In the genomic region with DNA sequence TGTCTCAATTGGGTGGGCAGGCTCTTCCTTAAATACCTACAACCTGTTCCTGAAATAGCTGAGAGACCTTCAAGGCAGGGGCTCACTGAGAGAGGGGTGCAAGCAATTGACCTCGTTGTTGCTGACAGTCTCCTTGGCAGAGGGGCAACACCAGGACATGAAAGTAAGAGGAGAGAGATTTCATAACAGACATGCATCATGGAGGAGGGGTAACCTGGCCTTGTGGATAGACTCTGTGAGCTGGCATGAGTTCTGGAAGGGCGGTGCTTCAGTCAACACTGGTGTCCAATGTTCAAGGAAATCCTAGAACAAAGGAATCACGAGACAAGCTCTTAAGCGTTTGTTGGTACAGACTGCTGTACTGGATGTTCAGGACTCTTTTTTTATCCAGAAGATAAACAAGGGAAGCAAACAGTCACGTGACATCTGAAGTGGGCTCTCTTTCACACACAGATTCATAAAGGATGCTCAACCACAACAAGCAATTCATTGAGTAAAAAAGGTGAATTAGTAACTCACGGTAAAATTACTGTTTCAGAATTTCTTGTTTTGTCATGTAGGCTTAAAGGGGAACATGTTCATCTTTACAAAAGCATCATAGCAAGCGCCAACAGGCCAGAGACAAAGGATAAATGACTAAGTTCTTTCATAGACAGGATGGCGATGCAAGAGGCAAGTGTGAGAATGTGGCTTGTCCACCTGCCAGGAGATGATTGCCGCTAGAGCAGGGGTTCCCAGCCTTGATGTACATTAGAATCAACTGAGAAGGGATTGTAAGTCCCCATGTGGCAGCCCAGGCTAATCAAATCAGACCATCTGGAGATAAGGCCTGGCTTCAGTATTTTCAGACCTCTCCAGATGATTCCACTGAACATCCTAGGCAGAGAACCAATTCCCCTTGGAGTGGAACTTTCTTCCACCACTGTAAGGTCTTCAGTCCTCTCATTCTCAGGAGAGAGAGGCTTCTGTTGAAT, we compare ENCODE assay signal across 1 cellular context.
TF ChIP-seq lines count a peak whose summit lies in the region.

No MANE protein-coding gene starts in this region.

TF ChIP-seq in HepG2, 621 proteins besides CTCF, POLR2A, EP300 and RAD21 (continued from another document and continues in another):
- TF ChIP-seq NCOR1 (IDR thresholded peaks at IDR 0.05; ENCODE audit: borderline replicate concordance, low read length) (peak; percentile 95; the same call in 1 of the 2 replicates), ZNF768 (CRISPR knock-in tag; IDR thresholded peaks at IDR 0.05) (no peak), NFIC (IDR thresholded peaks at IDR 0.05; ENCODE audit: low read length) (peak; percentile 97), KDM5A (IDR thresholded peaks at IDR 0.05; ENCODE audit: borderline replicate concordance, low read length) (peak; percentile 59; the same call in 1 of the 2 replicates), MLLT10 (CRISPR knock-in tag; IDR thresholded peaks at IDR 0.05) (no peak), SNRNP70 (IDR thresholded peaks at IDR 0.05; ENCODE audit: low read depth, low read length) (no peak), ATM (IDR thresholded peaks at IDR 0.05; ENCODE audit: borderline replicate concordance) (no peak), ZNF724P (CRISPR knock-in tag; IDR thresholded peaks at IDR 0.05; ENCODE audit: borderline replicate concordance) (no peak), GTF3A (CRISPR knock-in tag; conservative IDR thresholded peaks at IDR 0.05) (0 out of 2 replicates have a peak, but pooled peaks have one; percentile 87), ATF1 (CRISPR knock-in tag; IDR thresholded peaks at IDR 0.05) (peak; percentile 65), EZH2 (conservative IDR thresholded peaks at IDR 0.05; ENCODE audit: low read depth, low read length) (no peak), ZNF605 (CRISPR knock-in tag; IDR thresholded peaks at IDR 0.05) (peak; percentile 76), ZNF83 (CRISPR knock-in tag; IDR thresholded peaks at IDR 0.05; ENCODE audit: borderline replicate concordance) (no peak), SOX6 (IDR thresholded peaks at IDR 0.05) (peak; percentile 99), SOX6 (CRISPR knock-in tag; IDR thresholded peaks at IDR 0.05) (peak; percentile 100), HES4 (CRISPR knock-in tag; IDR thresholded peaks at IDR 0.05; ENCODE audit: borderline replicate concordance) (no peak), SOX5 (CRISPR knock-in tag; IDR thresholded peaks at IDR 0.05; ENCODE audit: borderline replicate concordance) (peak; percentile 100), ZNF7 (CRISPR knock-in tag; IDR thresholded peaks at IDR 0.05) (no peak), ATRX (CRISPR knock-in tag; IDR thresholded peaks at IDR 0.05; ENCODE audit: borderline replicate concordance) (no peak), ZNF629 (CRISPR knock-in tag; conservative IDR thresholded peaks at IDR 0.05) (no peak), ZNF451 (CRISPR knock-in tag; IDR thresholded peaks at IDR 0.05) (no peak), ZNF737 (CRISPR knock-in tag; IDR thresholded peaks at IDR 0.05; ENCODE audit: borderline replicate concordance) (no peak), ZKSCAN8 (CRISPR knock-in tag; IDR thresholded peaks at IDR 0.05; ENCODE audit: borderline replicate concordance) (peak; percentile 60; the same call in 1 of the 2 replicates), TARDBP (CRISPR knock-in tag; IDR thresholded peaks at IDR 0.05) (peak; percentile 95), ZNF3 (CRISPR knock-in tag; IDR thresholded peaks at IDR 0.05) (no peak), ZNF775 (CRISPR knock-in tag; IDR thresholded peaks at IDR 0.05; ENCODE audit: borderline replicate concordance) (0 out of 2 replicates have a peak, but pooled peaks have one; percentile 56), ZMYM2 (CRISPR knock-in tag; IDR thresholded peaks at IDR 0.05) (0 out of 2 replicates have a peak, but pooled peaks have one; percentile 67), ZNF777 (CRISPR knock-in tag; IDR thresholded peaks at IDR 0.05) (no peak)
- TF ChIP-seq, protein P1, sequence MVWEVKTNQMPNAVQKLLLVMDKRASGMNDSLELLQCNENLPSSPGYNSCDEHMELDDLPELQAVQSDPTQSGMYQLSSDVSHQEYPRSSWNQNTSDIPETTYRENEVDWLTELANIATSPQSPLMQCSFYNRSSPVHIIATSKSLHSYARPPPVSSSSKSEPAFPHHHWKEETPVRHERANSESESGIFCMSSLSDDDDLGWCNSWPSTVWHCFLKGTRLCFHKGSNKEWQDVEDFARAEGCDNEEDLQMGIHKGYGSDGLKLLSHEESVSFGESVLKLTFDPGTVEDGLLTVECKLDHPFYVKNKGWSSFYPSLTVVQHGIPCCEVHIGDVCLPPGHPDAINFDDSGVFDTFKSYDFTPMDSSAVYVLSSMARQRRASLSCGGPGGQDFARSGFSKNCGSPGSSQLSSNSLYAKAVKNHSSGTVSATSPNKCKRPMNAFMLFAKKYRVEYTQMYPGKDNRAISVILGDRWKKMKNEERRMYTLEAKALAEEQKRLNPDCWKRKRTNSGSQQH (CRISPR knock-in tag; IDR thresholded peaks at IDR 0.05; ENCODE audit: low read depth): peak; percentile 34; the same call in 1 of the 2 replicates
- TF ChIP-seq, protein P2, sequence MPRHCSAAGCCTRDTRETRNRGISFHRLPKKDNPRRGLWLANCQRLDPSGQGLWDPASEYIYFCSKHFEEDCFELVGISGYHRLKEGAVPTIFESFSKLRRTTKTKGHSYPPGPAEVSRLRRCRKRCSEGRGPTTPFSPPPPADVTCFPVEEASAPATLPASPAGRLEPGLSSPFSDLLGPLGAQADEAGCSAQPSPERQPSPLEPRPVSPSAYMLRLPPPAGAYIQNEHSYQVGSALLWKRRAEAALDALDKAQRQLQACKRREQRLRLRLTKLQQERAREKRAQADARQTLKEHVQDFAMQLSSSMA (CRISPR knock-in tag; IDR thresholded peaks at IDR 0.05): no peak
- TF ChIP-seq, protein P3, sequence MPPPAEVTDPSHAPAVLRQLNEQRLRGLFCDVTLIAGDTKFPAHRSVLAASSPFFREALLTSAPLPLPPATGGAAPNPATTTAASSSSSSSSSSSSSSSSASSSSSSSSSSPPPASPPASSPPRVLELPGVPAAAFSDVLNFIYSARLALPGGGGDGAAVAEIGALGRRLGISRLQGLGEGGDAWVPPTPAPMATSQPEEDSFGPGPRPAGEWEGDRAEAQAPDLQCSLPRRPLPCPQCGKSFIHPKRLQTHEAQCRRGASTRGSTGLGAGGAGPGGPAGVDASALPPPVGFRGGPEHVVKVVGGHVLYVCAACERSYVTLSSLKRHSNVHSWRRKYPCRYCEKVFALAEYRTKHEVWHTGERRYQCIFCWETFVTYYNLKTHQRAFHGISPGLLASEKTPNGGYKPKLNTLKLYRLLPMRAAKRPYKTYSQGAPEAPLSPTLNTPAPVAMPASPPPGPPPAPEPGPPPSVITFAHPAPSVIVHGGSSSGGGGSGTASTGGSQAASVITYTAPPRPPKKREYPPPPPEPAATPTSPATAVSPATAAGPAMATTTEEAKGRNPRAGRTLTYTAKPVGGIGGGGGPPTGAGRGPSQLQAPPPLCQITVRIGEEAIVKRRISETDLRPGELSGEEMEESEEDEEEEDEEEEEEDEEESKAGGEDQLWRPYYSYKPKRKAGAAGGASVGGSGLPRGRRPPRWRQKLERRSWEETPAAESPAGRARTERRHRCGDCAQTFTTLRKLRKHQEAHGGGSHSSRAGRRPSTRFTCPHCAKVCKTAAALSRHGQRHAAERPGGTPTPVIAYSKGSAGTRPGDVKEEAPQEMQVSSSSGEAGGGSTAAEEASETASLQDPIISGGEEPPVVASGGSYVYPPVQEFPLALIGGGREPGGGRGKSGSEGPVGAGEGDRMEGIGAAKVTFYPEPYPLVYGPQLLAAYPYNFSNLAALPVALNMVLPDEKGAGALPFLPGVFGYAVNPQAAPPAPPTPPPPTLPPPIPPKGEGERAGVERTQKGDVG (CRISPR knock-in tag; IDR thresholded peaks at IDR 0.05; ENCODE audit: borderline replicate concordance): no peak
- TF ChIP-seq, protein P4, sequence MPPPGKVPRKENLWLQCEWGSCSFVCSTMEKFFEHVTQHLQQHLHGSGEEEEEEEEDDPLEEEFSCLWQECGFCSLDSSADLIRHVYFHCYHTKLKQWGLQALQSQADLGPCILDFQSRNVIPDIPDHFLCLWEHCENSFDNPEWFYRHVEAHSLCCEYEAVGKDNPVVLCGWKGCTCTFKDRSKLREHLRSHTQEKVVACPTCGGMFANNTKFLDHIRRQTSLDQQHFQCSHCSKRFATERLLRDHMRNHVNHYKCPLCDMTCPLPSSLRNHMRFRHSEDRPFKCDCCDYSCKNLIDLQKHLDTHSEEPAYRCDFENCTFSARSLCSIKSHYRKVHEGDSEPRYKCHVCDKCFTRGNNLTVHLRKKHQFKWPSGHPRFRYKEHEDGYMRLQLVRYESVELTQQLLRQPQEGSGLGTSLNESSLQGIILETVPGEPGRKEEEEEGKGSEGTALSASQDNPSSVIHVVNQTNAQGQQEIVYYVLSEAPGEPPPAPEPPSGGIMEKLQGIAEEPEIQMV (CRISPR knock-in tag; IDR thresholded peaks at IDR 0.05; ENCODE audit: low read depth): peak; percentile 88; the same call in 1 of the 2 replicates
- TF ChIP-seq, protein P5, sequence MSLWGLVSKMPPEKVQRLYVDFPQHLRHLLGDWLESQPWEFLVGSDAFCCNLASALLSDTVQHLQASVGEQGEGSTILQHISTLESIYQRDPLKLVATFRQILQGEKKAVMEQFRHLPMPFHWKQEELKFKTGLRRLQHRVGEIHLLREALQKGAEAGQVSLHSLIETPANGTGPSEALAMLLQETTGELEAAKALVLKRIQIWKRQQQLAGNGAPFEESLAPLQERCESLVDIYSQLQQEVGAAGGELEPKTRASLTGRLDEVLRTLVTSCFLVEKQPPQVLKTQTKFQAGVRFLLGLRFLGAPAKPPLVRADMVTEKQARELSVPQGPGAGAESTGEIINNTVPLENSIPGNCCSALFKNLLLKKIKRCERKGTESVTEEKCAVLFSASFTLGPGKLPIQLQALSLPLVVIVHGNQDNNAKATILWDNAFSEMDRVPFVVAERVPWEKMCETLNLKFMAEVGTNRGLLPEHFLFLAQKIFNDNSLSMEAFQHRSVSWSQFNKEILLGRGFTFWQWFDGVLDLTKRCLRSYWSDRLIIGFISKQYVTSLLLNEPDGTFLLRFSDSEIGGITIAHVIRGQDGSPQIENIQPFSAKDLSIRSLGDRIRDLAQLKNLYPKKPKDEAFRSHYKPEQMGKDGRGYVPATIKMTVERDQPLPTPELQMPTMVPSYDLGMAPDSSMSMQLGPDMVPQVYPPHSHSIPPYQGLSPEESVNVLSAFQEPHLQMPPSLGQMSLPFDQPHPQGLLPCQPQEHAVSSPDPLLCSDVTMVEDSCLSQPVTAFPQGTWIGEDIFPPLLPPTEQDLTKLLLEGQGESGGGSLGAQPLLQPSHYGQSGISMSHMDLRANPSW (CRISPR knock-in tag; IDR thresholded peaks at IDR 0.05; ENCODE audit: borderline replicate concordance): peak; percentile 82; the same call in 1 of the 2 replicates
- TF ChIP-seq, protein P6, sequence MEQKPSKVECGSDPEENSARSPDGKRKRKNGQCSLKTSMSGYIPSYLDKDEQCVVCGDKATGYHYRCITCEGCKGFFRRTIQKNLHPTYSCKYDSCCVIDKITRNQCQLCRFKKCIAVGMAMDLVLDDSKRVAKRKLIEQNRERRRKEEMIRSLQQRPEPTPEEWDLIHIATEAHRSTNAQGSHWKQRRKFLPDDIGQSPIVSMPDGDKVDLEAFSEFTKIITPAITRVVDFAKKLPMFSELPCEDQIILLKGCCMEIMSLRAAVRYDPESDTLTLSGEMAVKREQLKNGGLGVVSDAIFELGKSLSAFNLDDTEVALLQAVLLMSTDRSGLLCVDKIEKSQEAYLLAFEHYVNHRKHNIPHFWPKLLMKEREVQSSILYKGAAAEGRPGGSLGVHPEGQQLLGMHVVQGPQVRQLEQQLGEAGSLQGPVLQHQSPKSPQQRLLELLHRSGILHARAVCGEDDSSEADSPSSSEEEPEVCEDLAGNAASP (CRISPR knock-in tag; IDR thresholded peaks at IDR 0.05; ENCODE audit: borderline replicate concordance): peak; percentile 96
- TF ChIP-seq, protein P7, sequence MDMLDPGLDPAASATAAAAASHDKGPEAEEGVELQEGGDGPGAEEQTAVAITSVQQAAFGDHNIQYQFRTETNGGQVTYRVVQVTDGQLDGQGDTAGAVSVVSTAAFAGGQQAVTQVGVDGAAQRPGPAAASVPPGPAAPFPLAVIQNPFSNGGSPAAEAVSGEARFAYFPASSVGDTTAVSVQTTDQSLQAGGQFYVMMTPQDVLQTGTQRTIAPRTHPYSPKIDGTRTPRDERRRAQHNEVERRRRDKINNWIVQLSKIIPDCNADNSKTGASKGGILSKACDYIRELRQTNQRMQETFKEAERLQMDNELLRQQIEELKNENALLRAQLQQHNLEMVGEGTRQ (IDR thresholded peaks at IDR 0.05; ENCODE audit: low read depth, low read length): peak; percentile 97
- TF ChIP-seq, protein P7 (CRISPR knock-in tag; IDR thresholded peaks at IDR 0.05; ENCODE audit: borderline replicate concordance): peak; percentile 91; the same call in 1 of the 2 replicates
- TF ChIP-seq, protein P8, sequence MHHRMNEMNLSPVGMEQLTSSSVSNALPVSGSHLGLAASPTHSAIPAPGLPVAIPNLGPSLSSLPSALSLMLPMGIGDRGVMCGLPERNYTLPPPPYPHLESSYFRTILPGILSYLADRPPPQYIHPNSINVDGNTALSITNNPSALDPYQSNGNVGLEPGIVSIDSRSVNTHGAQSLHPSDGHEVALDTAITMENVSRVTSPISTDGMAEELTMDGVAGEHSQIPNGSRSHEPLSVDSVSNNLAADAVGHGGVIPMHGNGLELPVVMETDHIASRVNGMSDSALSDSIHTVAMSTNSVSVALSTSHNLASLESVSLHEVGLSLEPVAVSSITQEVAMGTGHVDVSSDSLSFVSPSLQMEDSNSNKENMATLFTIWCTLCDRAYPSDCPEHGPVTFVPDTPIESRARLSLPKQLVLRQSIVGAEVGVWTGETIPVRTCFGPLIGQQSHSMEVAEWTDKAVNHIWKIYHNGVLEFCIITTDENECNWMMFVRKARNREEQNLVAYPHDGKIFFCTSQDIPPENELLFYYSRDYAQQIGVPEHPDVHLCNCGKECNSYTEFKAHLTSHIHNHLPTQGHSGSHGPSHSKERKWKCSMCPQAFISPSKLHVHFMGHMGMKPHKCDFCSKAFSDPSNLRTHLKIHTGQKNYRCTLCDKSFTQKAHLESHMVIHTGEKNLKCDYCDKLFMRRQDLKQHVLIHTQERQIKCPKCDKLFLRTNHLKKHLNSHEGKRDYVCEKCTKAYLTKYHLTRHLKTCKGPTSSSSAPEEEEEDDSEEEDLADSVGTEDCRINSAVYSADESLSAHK (CRISPR knock-in tag; IDR thresholded peaks at IDR 0.05; ENCODE audit: borderline replicate concordance): no peak
- TF ChIP-seq, protein P9, sequence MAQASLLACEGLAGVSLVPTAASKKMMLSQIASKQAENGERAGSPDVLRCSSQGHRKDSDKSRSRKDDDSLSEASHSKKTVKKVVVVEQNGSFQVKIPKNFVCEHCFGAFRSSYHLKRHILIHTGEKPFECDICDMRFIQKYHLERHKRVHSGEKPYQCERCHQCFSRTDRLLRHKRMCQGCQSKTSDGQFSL (CRISPR knock-in tag; IDR thresholded peaks at IDR 0.05): no peak
